In the genomic region with DNA sequence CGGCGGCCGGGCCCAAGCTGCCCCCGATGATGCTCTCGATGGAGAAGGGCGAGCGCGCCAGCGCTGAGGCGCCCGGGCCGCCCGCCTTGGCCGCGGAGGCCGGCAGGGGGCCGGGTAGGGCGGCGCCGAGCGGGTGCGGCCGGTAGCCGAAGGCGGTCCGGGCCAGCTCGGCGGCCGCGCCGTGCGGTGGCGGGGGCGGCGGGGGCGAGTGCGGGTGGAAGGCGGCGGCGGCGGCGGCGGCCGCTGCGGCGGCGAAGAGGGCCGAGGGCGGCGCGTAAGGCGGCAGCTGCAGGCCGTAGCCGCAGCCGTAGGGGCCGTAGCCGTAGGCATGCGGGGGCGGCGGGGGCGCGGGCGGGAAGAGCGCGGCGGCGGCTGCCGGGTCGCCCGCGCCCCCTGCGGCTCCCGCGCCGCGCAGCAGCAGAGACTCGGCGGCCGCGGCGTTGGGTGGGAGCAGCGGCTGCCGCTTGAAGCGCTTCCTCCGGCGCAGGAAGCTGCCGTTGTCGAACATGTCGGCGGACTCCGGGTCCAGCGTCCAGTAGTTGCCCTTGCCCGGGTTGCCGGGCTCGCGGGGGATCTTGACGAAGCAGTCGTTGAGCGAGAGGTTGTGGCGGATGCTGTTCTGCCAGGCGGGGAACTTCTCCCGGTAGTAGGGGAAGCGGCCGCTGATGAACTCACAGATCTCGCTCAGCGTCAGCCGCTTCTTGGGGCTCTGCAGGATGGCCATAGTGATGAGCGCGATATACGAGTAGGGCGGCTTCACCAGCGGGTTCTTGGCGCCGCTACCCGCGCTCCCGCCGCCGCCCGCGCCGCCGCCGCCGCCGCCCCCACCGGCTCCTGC, we compare ENCODE assay signal across 8 cellular contexts. TPM values are rescaled to one million over a fixed set of nuclear protein-coding genes. Genes with fewer than 3 reads are reported as not detected.
DNase-seq lines count a peak whose midpoint lies in the region; ATAC-seq, FAIRE-seq and TF ChIP-seq lines count a peak whose summit lies in the region.

No MANE protein-coding gene starts in this region.

- in situ Hi-C loops in SK-MEL-5 (cut with HindIII; ENCODE audit: low pct_unique_long_range_greater_than_20kb, low sequenced_read_pairs), result no loop called here
- in situ Hi-C loops in brain microvascular endothelial cell (cut with HindIII; ENCODE audit: low pct_ligation_motif_present, low sequenced_read_pairs), result loop anchor here (25.0 kb wide), 1 partner anchor 135 kb away; no protein-coding TSS in a partner anchor

- H3K4me1 ChIP-seq in stomach, result peaks cover 23 to 42% (median 31%) of the 10 kb centered on the region in 4 donors

- H3K27me3 ChIP-seq in brain microvascular endothelial cell (replicated peaks), result no peaks in the 10 kb centered on the region
- peaks cover 65 to 98% (median 93%) of the 10 kb centered on the region in 3 donors for H3K27me3 ChIP-seq in stomach

- no peak for TF ChIP-seq EP300 in stomach (IDR thresholded peaks at IDR 0.05)

- peak overlapping the region; percentile 88 for H3K27ac ChIP-seq in brain microvascular endothelial cell
- H3K27ac ChIP-seq in stomach, result no peak overlapping the region

- peaks cover 12% of the 10 kb centered on the region for H3K36me3 ChIP-seq in brain microvascular endothelial cell (replicated peaks)
- no peaks in the 10 kb centered on the region for H3K36me3 ChIP-seq in stomach

- no peak for TF ChIP-seq POLR2A in stomach (IDR thresholded peaks at IDR 0.05)

- DNase-seq in Daoy (ENCODE audit: low read depth) (peak; percentile 77), SK-MEL-5 (ENCODE audit: low read depth, low spot score) (peak; percentile 34), brain microvascular endothelial cell (peak; percentile 51), kidney tubule cell (ENCODE audit: low spot score) (peak; percentile 63), stomach (no peak), NCI-H187 treated with DMSO at 0.1 percent for 48 hours (lab: John Stamatoyannopoulos, UW) (no peak), frontal cortex (ENCODE audit: low spot score in 2 of 2) (no peak)

- peak; percentile 31 for ATAC-seq in HG02798 (IDR thresholded peaks at IDR 0.05; ENCODE audit: poor library complexity, unreplicated experiment)

- TF ChIP-seq CTCF in brain microvascular endothelial cell (IDR thresholded peaks at IDR 0.05; ENCODE audit: low read depth, low read length, missing control alignments) (no peak), stomach (IDR thresholded peaks at IDR 0.05) (no peak)

- H3K4me3 ChIP-seq in brain microvascular endothelial cell (ENCODE audit: low read depth, low read length), result peak overlapping the region; percentile 67
- H3K4me3 ChIP-seq in stomach, result peak overlapping the region; percentile 33 to 61 (median 48)

- intact Hi-C loops in stomach (cut with DNase I; ENCODE audit: low total_unique reads), result loop anchor here (10.0 kb wide), 1 partner anchor 233 kb away; no protein-coding TSS in a partner anchor

- 0 to 2% (median 1%) methylated on average over 32 to 125 of the region's 127 CpGs for WGBS in stomach, 5 donors

- peaks cover 0 to 6% (median 0%) of the 10 kb centered on the region in 4 donors for H3K9me3 ChIP-seq in stomach

- no peak for FAIRE-seq in frontal cortex (lab: Jason Lieb, UNC)

RNA-seq across cellular contexts. Expression of gene FOXD1, which starts 1.1 kb away (rescaled TPM):
- 21.9 and 62.3 TPM in 2 replicates for total RNA-seq in Daoy (2014; rRNA removed; shearing (Covaris generic))
- 5.3 and 13.1 TPM in 2 replicates for total RNA-seq in SK-MEL-5 (2014; rRNA removed; shearing (Covaris generic))
- 11.9 and 15.1 TPM in 2 replicates for polyA plus RNA-seq in SK-MEL-5 (2015; cell fraction: cytosol; rRNA removed)
- 2.5 and 3.7 TPM in 2 replicates for polyA plus RNA-seq in SK-MEL-5 (2015; cell fraction: nucleus; rRNA removed)
- under 1 TPM in 1 of 5 donors, not detected in 4; 0.18 TPM for total RNA-seq in stomach
- under 1 TPM in 2 of 3 donors, not detected in 1; 0.19 to 0.28 TPM for polyA plus RNA-seq in stomach
- total RNA-seq in frontal cortex, result 0.82 TPM

RNA-seq across cellular contexts. Expression of gene BTF3, which starts 50.8 kb away (rescaled TPM):
- 680 and 912 TPM in 2 replicates for total RNA-seq in Daoy (2014; rRNA removed; shearing (Covaris generic))
- 521 and 523 TPM in 2 replicates for total RNA-seq in SK-MEL-5 (2014; rRNA removed; shearing (Covaris generic))
- 548 and 685 TPM in 2 replicates for polyA plus RNA-seq in SK-MEL-5 (2015; cell fraction: cytosol; rRNA removed)
- polyA plus RNA-seq in SK-MEL-5 (2015; cell fraction: nucleus; rRNA removed), result 132 and 144 TPM in 2 replicates
- total RNA-seq in stomach, result 100 to 1,000 TPM; 154 to 498 (median 339) TPM
- 1,000 to 10,000 TPM in 1 of 3 donors, 100 to 1,000 TPM in 2; 692 to 1,046 (median 765) TPM for polyA plus RNA-seq in stomach
- 230 TPM for total RNA-seq in frontal cortex

Comparison
In these comparisons a context has a peak if more than half of its experiments do, and no peak if none do; other contexts are left out.
1. DNase-seq: peak in Daoy (single experiment), SK-MEL-5 (single experiment), brain microvascular endothelial cell (single experiment) and kidney tubule cell (single experiment); none in stomach (single experiment), NCI-H187 treated with DMSO at 0.1 percent for 48 hours (single experiment) and frontal cortex (0 of 2).